22 cellular contexts compared by ENCODE assay signal in genomic region chr10:72588266-72588665, GRCh38. TPM values are rescaled to one million over a fixed set of nuclear protein-coding genes. Genes with fewer than 3 reads are reported as not detected.
DNase-seq lines count a peak whose midpoint lies in the region; ATAC-seq, FAIRE-seq and TF ChIP-seq lines count a peak whose summit lies in the region.
"Had no signal": no experiment of that assay in that cellular context is flagged by ENCODE, and none has a peak within 500 bp of the region (broad histone marks: within the 10 kb centered on the region; RNA-seq: fewer than 3 reads in every experiment).

No MANE protein-coding gene starts in this region.

- H3K4me2 ChIP-seq in astrocyte (ENCODE audit: low read length): no peak overlapping the region
- H3K4me2 ChIP-seq: A549, PC-9 had no signal

- no peak for ATAC-seq in activated naive CD8-positive, alpha-beta T cell treated with anti-CD3 and anti-CD28 coated beads, Interleukin-2, amount 50 U/mL, for 24 hours
- ATAC-seq: A549, GM12878, HCT116 had no signal

- no peak overlapping the region for H2AFZ ChIP-seq in astrocyte (ENCODE audit: low read depth, low read length)
- H2AFZ ChIP-seq: GM23248, PC-9 had no signal

- peaks cover 32% of the 10 kb centered on the region for H4K20me1 ChIP-seq in astrocyte (ENCODE audit: insufficient read depth, low read length)

- no peak for FAIRE-seq in astrocyte (lab: Jason Lieb, UNC)
- FAIRE-seq: A549, GM12878 had no signal

- H3K27ac ChIP-seq in astrocyte (ENCODE audit: low read depth, low read length): no peak overlapping the region
- H3K27ac ChIP-seq: A549, GM23248, PC-9 had no signal

- H3K27ac Mint-ChIP-seq in activated naive CD8-positive, alpha-beta T cell treated with anti-CD3 and anti-CD28 coated beads, Interleukin-2, amount 50 U/mL, for 24 hours: peak overlapping the region; percentile 6
- H3K27ac Mint-ChIP-seq in activated naive CD8-positive, alpha-beta T cell treated with anti-CD3 and anti-CD28 coated beads for 36 hours: no peak overlapping the region
- no peak overlapping the region for H3K27ac Mint-ChIP-seq in astrocyte (ENCODE audit: unreplicated experiment)
- H3K27ac Mint-ChIP-seq in mesothelial cell of epicardium: peak overlapping the region; percentile 8

- no peaks in the 10 kb centered on the region for H3K4me1 ChIP-seq in astrocyte (ENCODE audit: insufficient read depth, low read length)
- H3K4me1 ChIP-seq: A549, Caco-2 had no signal

- TF ChIP-seq CTCF in astrocyte (IDR thresholded peaks at IDR 0.05; ENCODE audit: insufficient read depth, low read depth, low read length) (no peak), mesothelial cell of epicardium (IDR thresholded peaks at IDR 0.05; ENCODE audit: unreplicated experiment) (no peak)

- no peak overlapping the region for H3K4me3 ChIP-seq in astrocyte (ENCODE audit: insufficient read depth, low read depth, low read length)
- H3K4me3 ChIP-seq: A549, GM12878, GM23248, PC-9 had no signal

- H3K9me3 Mint-ChIP-seq in activated naive CD8-positive, alpha-beta T cell treated with anti-CD3 and anti-CD28 coated beads, Interleukin-2, amount 50 U/mL, for 24 hours: peaks cover 3% of the 10 kb centered on the region
- H3K9me3 Mint-ChIP-seq in activated naive CD8-positive, alpha-beta T cell treated with anti-CD3 and anti-CD28 coated beads for 36 hours: peaks cover 3% of the 10 kb centered on the region
- H3K9me3 Mint-ChIP-seq in astrocyte (ENCODE audit: unreplicated experiment) (peaks cover 8% of the 10 kb centered on the region), mesothelial cell of epicardium (peaks cover 15% of the 10 kb centered on the region)

- H3K36me3 Mint-ChIP-seq in activated naive CD8-positive, alpha-beta T cell treated with anti-CD3 and anti-CD28 coated beads, Interleukin-2, amount 50 U/mL, for 24 hours (ENCODE audit: low read depth): peaks cover 12% of the 10 kb centered on the region
- peaks cover 14% of the 10 kb centered on the region for H3K36me3 Mint-ChIP-seq in activated naive CD8-positive, alpha-beta T cell treated with anti-CD3 and anti-CD28 coated beads for 36 hours
- H3K36me3 Mint-ChIP-seq in astrocyte (ENCODE audit: low read depth, unreplicated experiment) (peaks cover 3% of the 10 kb centered on the region), mesothelial cell of epicardium (peaks cover 26% of the 10 kb centered on the region)

- no peak overlapping the region for H3K4me3 Mint-ChIP-seq in activated naive CD8-positive, alpha-beta T cell treated with anti-CD3 and anti-CD28 coated beads, Interleukin-2, amount 50 U/mL, for 24 hours
- H3K4me3 Mint-ChIP-seq in activated naive CD8-positive, alpha-beta T cell treated with anti-CD3 and anti-CD28 coated beads for 36 hours: no peak overlapping the region
- H3K4me3 Mint-ChIP-seq in astrocyte (ENCODE audit: unreplicated experiment): no peak overlapping the region
- no peak overlapping the region for H3K4me3 Mint-ChIP-seq in mesothelial cell of epicardium
- H3K4me3 Mint-ChIP-seq: CD4-positive, alpha-beta memory T cell had no signal

- no peak for DNase-seq in activated naive CD8-positive, alpha-beta T cell treated with anti-CD3 and anti-CD28 coated beads, Interleukin-2, amount 50 U/mL, for 24 hours
- DNase-seq in activated naive CD8-positive, alpha-beta T cell treated with anti-CD3 and anti-CD28 coated beads for 36 hours: no peak
- DNase-seq in astrocyte (ENCODE audit: low read depth) (peak; percentile 54), mesothelial cell of epicardium (ENCODE audit: low spot score in 2 of 2, unreplicated experiment in 2 of 2) (no peak), superior temporal gyrus (ENCODE audit: extremely low spot score) (no peak), cerebellar nuclear complex (lab: John Stamatoyannopoulos, UW) (no peak), HuH-7 (ENCODE audit: low spot score) (no peak)
- DNase-seq: Caco-2; CD4-positive, alpha-beta memory T cell; DMS 273 treated with DMSO at 0.1 percent for 48 hours; DMS79 treated with DMSO at 0.1 percent for 48 hours; GM23248; KG1; NCI-H1105 treated with DMSO at 0.1 percent for 48 hours; NCI-H446; NCI-H526; PC-9; RPMI8226; SHP77 had no signal

- no peaks in the 10 kb centered on the region for H3K27me3 ChIP-seq in astrocyte (ENCODE audit: insufficient read depth, low read length)

- no peak overlapping the region for H3K9ac ChIP-seq in astrocyte (ENCODE audit: low read length)
- H3K9ac ChIP-seq: GM23248 had no signal

- peaks cover 21% of the 10 kb centered on the region for H3K4me1 Mint-ChIP-seq in activated naive CD8-positive, alpha-beta T cell treated with anti-CD3 and anti-CD28 coated beads, Interleukin-2, amount 50 U/mL, for 24 hours
- peaks cover 16% of the 10 kb centered on the region for H3K4me1 Mint-ChIP-seq in activated naive CD8-positive, alpha-beta T cell treated with anti-CD3 and anti-CD28 coated beads for 36 hours
- H3K4me1 Mint-ChIP-seq in astrocyte (ENCODE audit: low read depth, unreplicated experiment): peaks cover 6% of the 10 kb centered on the region
- peaks cover 9% of the 10 kb centered on the region for H3K4me1 Mint-ChIP-seq in mesothelial cell of epicardium

- peaks cover 12% of the 10 kb centered on the region for H3K79me2 ChIP-seq in astrocyte (ENCODE audit: insufficient read depth, low read length)

- no peaks in the 10 kb centered on the region for H3K27me3 Mint-ChIP-seq in activated naive CD8-positive, alpha-beta T cell treated with anti-CD3 and anti-CD28 coated beads, Interleukin-2, amount 50 U/mL, for 24 hours
- no peaks in the 10 kb centered on the region for H3K27me3 Mint-ChIP-seq in activated naive CD8-positive, alpha-beta T cell treated with anti-CD3 and anti-CD28 coated beads for 36 hours
- H3K27me3 Mint-ChIP-seq in astrocyte (ENCODE audit: low read depth, unreplicated experiment) (no peaks in the 10 kb centered on the region), mesothelial cell of epicardium (ENCODE audit: low read depth) (no peaks in the 10 kb centered on the region)
- H3K27me3 Mint-ChIP-seq: CD4-positive, alpha-beta memory T cell had no signal

- H3K36me3 ChIP-seq in astrocyte (ENCODE audit: insufficient read depth, low read length): no peaks in the 10 kb centered on the region

- no peaks in the 10 kb centered on the region for H3K9me3 ChIP-seq in astrocyte (ENCODE audit: insufficient read depth, low read depth, low read length)
- H3K9me3 ChIP-seq: A549, Caco-2 had no signal

RNA-seq across cellular contexts. Expression of gene MICU1, which starts 37.6 kb away (rescaled TPM):
- 10 to 100 TPM; 29.2 to 29.4 TPM for total RNA-seq in activated naive CD8-positive, alpha-beta T cell treated with anti-CD3 and anti-CD28 coated beads for 36 hours
- total RNA-seq in astrocyte (28.7 and 31.3 TPM in 2 replicates), mesothelial cell of epicardium (58.2 to 63.4 TPM (median 63.4 TPM) in 3 replicates)

Comparison
In these comparisons a context has a peak if more than half of its experiments do, and no peak if none do; other contexts are left out.
1. H3K27ac Mint-ChIP-seq: peak in activated naive CD8-positive, alpha-beta T cell treated with anti-CD3 and anti-CD28 coated beads, Interleukin-2, amount 50 U/mL, for 24 hours (single experiment) and mesothelial cell of epicardium (single experiment); none in activated naive CD8-positive, alpha-beta T cell treated with anti-CD3 and anti-CD28 coated beads for 36 hours (single experiment) and astrocyte (single experiment).